15 cellular contexts compared by ENCODE assay signal in genomic region chr6:101290346-101290745, GRCh38.
DNase-seq lines count a peak whose midpoint lies in the region; TF ChIP-seq lines count a peak whose summit lies in the region.
"Had no signal": no experiment of that assay in that cellular context is flagged by ENCODE, and none has a peak within 500 bp of the region (broad histone marks: within the 10 kb centered on the region; RNA-seq: fewer than 3 reads in every experiment).

No MANE protein-coding gene starts in this region.

- H3K4me1 Mint-ChIP-seq in activated CD4-positive, alpha-beta T cell treated with anti-CD3 and anti-CD28 coated beads, Interleukin-2, amount 10 ng/mL, durations not matched to agents 24 days and 14 days, result no peaks in the 10 kb centered on the region

- peak; percentile 57 for DNase-seq in AG10803 (ENCODE audit: low read depth)
- DNase-seq in H4 (ENCODE audit: low spot score), result peak; percentile 30
- peak; percentile 1 for DNase-seq in astrocyte of the spinal cord (ENCODE audit: low read depth, low spot score)
- peak; percentile 28 to 72 for DNase-seq in foreskin fibroblast
- DNase-seq in T-helper 2 cell, result no peak
- DNase-seq in NOMO-1 (lab: John Stamatoyannopoulos, UW; ENCODE audit: unreplicated experiment in 2 of 2), result no peak
- DNase-seq in ecto neural progenitor cell (ENCODE audit: low spot score), result no peak
- no peak for DNase-seq in activated CD4-positive, alpha-beta T cell treated with anti-CD3 and anti-CD28 coated beads, Interleukin-2, amount 10 ng/mL, durations not matched to agents 24 days and 14 days
- DNase-seq: DMS 273 treated with DMSO at 0.1 percent for 48 hours; MV-4-11; NCI-H1417; NCI-H187 treated with DMSO at 0.1 percent for 48 hours; NK-92 treated with Interleukin-12 subunit alpha and Interleukin-12 subunit beta, amount 100 ng/mL, for 24 hours; PC-3 had no signal

- in situ Hi-C loops in astrocyte of the spinal cord (cut with HindIII; ENCODE audit: low sequenced_read_pairs), result no loop called here

- intact Hi-C loops in activated CD4-positive, alpha-beta T cell treated with anti-CD3 and anti-CD28 coated beads, Interleukin-2, amount 10 ng/mL, durations not matched to agents 24 days and 14 days (cut with micrococcal nuclease), result no loop called here

- TF ChIP-seq CTCF in AG10803 (conservative IDR thresholded peaks at IDR 0.05; ENCODE audit: low read length) (no peak), astrocyte of the spinal cord (IDR thresholded peaks at IDR 0.05; ENCODE audit: low read depth, low read length) (no peak), foreskin fibroblast (IDR thresholded peaks at IDR 0.05; ENCODE audit: low read depth, low read length) (no peak)

- no peaks in the 10 kb centered on the region for H3K36me3 Mint-ChIP-seq in activated CD4-positive, alpha-beta T cell treated with anti-CD3 and anti-CD28 coated beads, Interleukin-2, amount 10 ng/mL, durations not matched to agents 24 days and 14 days (ENCODE audit: low read depth)

- no peak overlapping the region for H3K4me3 Mint-ChIP-seq in activated CD4-positive, alpha-beta T cell treated with anti-CD3 and anti-CD28 coated beads, Interleukin-2, amount 10 ng/mL, durations not matched to agents 24 days and 14 days

- H3K4me3 ChIP-seq in AG10803 (ENCODE audit: low read length) (no peak overlapping the region), astrocyte of the spinal cord (ENCODE audit: low read depth, low read length) (no peak overlapping the region), foreskin fibroblast (ENCODE audit: low read depth in 1 of 2, low read length in 2 of 2) (no peak overlapping the region)
- H3K4me3 ChIP-seq: SJSA1 had no signal

- no peak overlapping the region for H3K27ac Mint-ChIP-seq in activated CD4-positive, alpha-beta T cell treated with anti-CD3 and anti-CD28 coated beads, Interleukin-2, amount 10 ng/mL, durations not matched to agents 24 days and 14 days

- peaks cover 7% of the 10 kb centered on the region for H3K9me3 Mint-ChIP-seq in activated CD4-positive, alpha-beta T cell treated with anti-CD3 and anti-CD28 coated beads, Interleukin-2, amount 10 ng/mL, durations not matched to agents 24 days and 14 days

- no peaks in the 10 kb centered on the region for H3K27me3 Mint-ChIP-seq in activated CD4-positive, alpha-beta T cell treated with anti-CD3 and anti-CD28 coated beads, Interleukin-2, amount 10 ng/mL, durations not matched to agents 24 days and 14 days

Comparison
In these comparisons a context has a peak if more than half of its experiments do, and no peak if none do; other contexts are left out.
1. DNase-seq: peak in AG10803 (single experiment), H4 (single experiment), astrocyte of the spinal cord (single experiment) and foreskin fibroblast (2 of 2); none in T-helper 2 cell (0 of 5), NOMO-1 (0 of 2), ecto neural progenitor cell (single experiment) and activated CD4-positive, alpha-beta T cell treated with anti-CD3 and anti-CD28 coated beads, Interleukin-2, amount 10 ng/mL, durations not matched to agents 24 days and 14 days (single experiment).